ENCODE assay signal across 8 cellular contexts in the genomic region with DNA sequence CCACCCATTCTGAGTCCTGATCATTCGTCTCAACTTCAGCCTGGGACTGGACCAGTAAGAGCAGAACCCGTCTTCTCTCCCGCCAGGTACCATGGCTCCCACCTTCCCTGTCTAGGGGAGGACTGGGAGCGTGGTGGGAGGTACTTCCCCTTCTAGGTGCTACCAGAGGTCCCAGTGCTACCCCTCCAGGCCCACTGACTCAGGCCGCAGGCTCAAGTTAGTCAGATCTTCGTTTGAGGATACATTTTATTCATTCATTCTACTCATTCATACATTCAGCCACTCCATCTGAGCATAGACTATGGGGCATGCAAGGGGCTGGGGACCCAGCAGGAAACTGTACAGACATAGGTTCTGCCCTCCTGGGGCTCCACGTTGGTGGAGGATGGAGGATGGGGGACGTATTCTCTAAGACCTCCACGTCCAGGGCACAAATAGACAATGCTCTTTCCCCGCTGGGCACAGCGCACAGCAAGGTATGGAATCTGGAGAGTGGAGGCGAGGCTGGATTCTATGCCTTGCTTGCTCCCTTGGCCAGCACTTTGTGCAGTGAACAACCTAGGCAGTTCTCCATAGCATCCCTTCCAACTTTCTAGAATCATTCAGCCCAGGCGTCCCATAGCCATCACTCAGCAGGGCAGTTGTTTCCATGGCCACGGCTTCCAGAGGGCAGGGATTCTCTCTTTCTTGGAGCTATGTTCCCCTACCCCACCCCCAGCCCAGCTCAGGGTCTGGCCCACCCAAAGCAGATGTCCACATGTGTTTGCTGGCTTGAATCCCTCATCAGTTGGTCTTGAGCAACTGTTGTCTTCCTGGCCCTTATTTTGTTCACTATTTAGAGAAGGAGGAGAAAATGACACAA. TPM values are rescaled to one million over a fixed set of nuclear protein-coding genes. Genes with fewer than 3 reads are reported as not detected.
DNase-seq lines count a peak whose midpoint lies in the region; ATAC-seq and TF ChIP-seq lines count a peak whose summit lies in the region.

No MANE protein-coding gene starts in this region.

- H3K9me3 Mint-ChIP-seq in activated T-cell treated with anti-CD3 and anti-CD28 coated beads, Interleukin-2, amount 50 U/mL, for 72 hours = no peaks in the 10 kb centered on the region

- H3K4me3 ChIP-seq in iPS-20b (ENCODE audit: low read length) = peak overlapping the region; percentile 66; the same call in 1 of the 2 replicates

- H3K36me3 ChIP-seq in iPS-20b (ENCODE audit: insufficient read depth, low read depth, low read length) = no peaks in the 10 kb centered on the region

- in situ Hi-C loops in GM13976 (cut with MboI; ENCODE audit: low sequenced_read_pairs, unreplicated experiment) = no loop called here

- peak; percentile 22 for DNase-seq in GM13976 (ENCODE audit: low spot score)
- no peak for DNase-seq in activated T-cell treated with anti-CD3 and anti-CD28 coated beads, Interleukin-2, amount 50 U/mL, for 72 hours
- DNase-seq in stimulated activated CD8-positive, alpha-beta memory T cell treated with anti-CD3 and anti-CD28 coated beads, Interleukin-4, amount 100 ng/mL, for 48 hours = peak; percentile 18
- no peak for DNase-seq in GM19238 (ENCODE audit: insufficient read length, low spot score)
- DNase-seq in SW 1271 (lab: John Stamatoyannopoulos, UW) = no peak
- no peak for DNase-seq in kidney glomerular epithelial cell (lab: John Stamatoyannopoulos, UW)
- no peak for DNase-seq in stimulated activated CD4-positive, alpha-beta T cell treated with anti-CD3 and anti-CD28 coated beads, Interleukin-12 subunit alpha, Interleukin-12 subunit beta, amount 100 ng/mL, for 4 hours

- H3K9ac ChIP-seq in iPS-20b (ENCODE audit: low read depth, low read length) = no peak overlapping the region

- H3K27ac Mint-ChIP-seq in activated T-cell treated with anti-CD3 and anti-CD28 coated beads, Interleukin-2, amount 50 U/mL, for 72 hours = no peak overlapping the region

- peaks cover 9% of the 10 kb centered on the region for H3K4me1 Mint-ChIP-seq in activated T-cell treated with anti-CD3 and anti-CD28 coated beads, Interleukin-2, amount 50 U/mL, for 72 hours (ENCODE audit: low read depth)

- H3K27me3 ChIP-seq in iPS-20b (ENCODE audit: insufficient read depth, low read length) = peaks cover 31% of the 10 kb centered on the region

- no peak for TF ChIP-seq CTCF in GM13976 (IDR thresholded peaks at IDR 0.05; ENCODE audit: borderline replicate concordance, control extremely low read depth, extremely low read depth, insufficient read depth, missing control alignments)

- peaks cover 52% of the 10 kb centered on the region for H3K27me3 Mint-ChIP-seq in activated T-cell treated with anti-CD3 and anti-CD28 coated beads, Interleukin-2, amount 50 U/mL, for 72 hours (ENCODE audit: low read depth)

- no peak for ATAC-seq in activated T-cell treated with anti-CD3 and anti-CD28 coated beads, Interleukin-2, amount 50 U/mL, for 72 hours (replicated peaks in 1 of 2)

- peaks cover 8% of the 10 kb centered on the region; the same call in 1 of the 2 replicates for H3K4me1 ChIP-seq in iPS-20b (ENCODE audit: insufficient read depth, low read length)

- H3K4me3 Mint-ChIP-seq in activated T-cell treated with anti-CD3 and anti-CD28 coated beads, Interleukin-2, amount 50 U/mL, for 72 hours = peak overlapping the region; percentile 74 to 84

- H3K9me3 ChIP-seq in iPS-20b (ENCODE audit: insufficient read depth, low read depth, low read length) = no peaks in the 10 kb centered on the region

- H3K36me3 Mint-ChIP-seq in activated T-cell treated with anti-CD3 and anti-CD28 coated beads, Interleukin-2, amount 50 U/mL, for 72 hours (ENCODE audit: insufficient read depth in 2 of 2) = peaks cover 1 to 4% of the 10 kb centered on the region in 2 donors

- H3K27ac ChIP-seq in iPS-20b (ENCODE audit: low read length) = no peak overlapping the region

RNA-seq across cellular contexts. Expression of gene RAB3IL1, which starts 1.1 kb away (rescaled TPM):
- under 1 TPM; 0.34 to 0.49 TPM for total RNA-seq in activated T-cell treated with anti-CD3 and anti-CD28 coated beads, Interleukin-2, amount 50 U/mL, for 72 hours

RNA-seq across cellular contexts. Expression of gene FADS3, which starts 27.1 kb away (rescaled TPM):
- 10 to 100 TPM; 14.7 to 22.3 TPM for total RNA-seq in activated T-cell treated with anti-CD3 and anti-CD28 coated beads, Interleukin-2, amount 50 U/mL, for 72 hours

RNA-seq across cellular contexts. Expression of gene BEST1, which starts 31.7 kb away (rescaled TPM):
- 1 to 10 TPM; 1.9 to 4.1 TPM for total RNA-seq in activated T-cell treated with anti-CD3 and anti-CD28 coated beads, Interleukin-2, amount 50 U/mL, for 72 hours

RNA-seq across cellular contexts. Expression of gene FTH1, which starts 49.0 kb away (rescaled TPM):
- 1,000 to 10,000 TPM; 1,135 to 1,244 TPM for total RNA-seq in activated T-cell treated with anti-CD3 and anti-CD28 coated beads, Interleukin-2, amount 50 U/mL, for 72 hours

Comparison
In these comparisons a context has a peak if more than half of its experiments do, and no peak if none do; other contexts are left out.
1. DNase-seq: peak in GM13976 (single experiment) and stimulated activated CD8-positive, alpha-beta memory T cell treated with anti-CD3 and anti-CD28 coated beads, Interleukin-4, amount 100 ng/mL, for 48 hours (single experiment); none in activated T-cell treated with anti-CD3 and anti-CD28 coated beads, Interleukin-2, amount 50 U/mL, for 72 hours (0 of 2), GM19238 (single experiment), SW 1271 (0 of 2), kidney glomerular epithelial cell (single experiment) and stimulated activated CD4-positive, alpha-beta T cell treated with anti-CD3 and anti-CD28 coated beads, Interleukin-12 subunit alpha, Interleukin-12 subunit beta, amount 100 ng/mL, for 4 hours (single experiment).